ENCODE assay signal across 8 cellular contexts in the genomic region with DNA sequence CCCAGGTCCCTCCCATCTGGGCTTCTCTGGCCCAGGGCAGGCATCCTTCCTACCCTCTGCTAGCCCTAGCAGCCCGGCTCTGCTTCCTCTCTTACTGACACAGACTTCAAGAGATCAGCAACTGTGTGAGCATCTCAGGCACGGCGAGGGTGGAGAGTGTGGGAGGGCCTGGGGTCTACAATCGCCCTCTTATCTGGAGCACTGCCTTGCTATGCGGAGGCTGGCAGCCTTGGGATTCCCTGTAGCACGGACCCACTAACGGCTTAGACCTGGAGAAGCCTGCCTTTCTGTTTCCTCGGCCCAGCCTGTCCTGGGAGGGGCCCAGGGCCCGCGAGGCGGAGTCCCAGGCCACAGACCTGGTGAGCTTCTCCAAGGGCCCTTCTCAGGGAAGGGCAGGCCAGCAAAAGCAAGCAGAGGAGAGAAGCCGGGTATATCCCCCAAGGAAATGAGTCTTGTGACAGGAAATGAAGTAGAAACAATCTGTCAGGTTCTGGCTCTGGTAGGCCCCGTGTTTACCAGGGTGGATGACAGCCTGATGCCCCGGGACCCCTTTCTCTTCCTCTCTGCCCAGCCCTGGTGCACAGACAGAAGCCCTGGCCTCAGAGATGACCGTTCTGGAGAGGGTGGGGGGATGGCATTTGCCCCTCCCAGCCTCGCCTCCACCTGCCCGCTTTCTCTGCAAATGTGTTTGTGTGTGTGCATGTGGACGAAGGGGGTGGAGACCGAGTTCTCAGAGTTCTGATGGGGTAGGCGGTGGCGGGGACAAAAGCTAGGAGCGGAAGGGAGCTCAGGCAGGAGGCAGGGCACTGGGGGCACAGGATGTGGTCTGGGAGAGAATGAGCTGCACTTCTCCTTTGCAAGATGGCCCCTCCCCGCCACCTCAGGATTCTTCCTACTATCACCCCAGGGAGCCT. TPM values are rescaled to one million over a fixed set of nuclear protein-coding genes. Genes with fewer than 3 reads are reported as not detected.
DNase-seq lines count a peak whose midpoint lies in the region; ATAC-seq and TF ChIP-seq lines count a peak whose summit lies in the region.

No MANE protein-coding gene starts in this region.

- H3K4me3 Mint-ChIP-seq in activated CD8-positive, alpha-beta T cell treated with anti-CD3 and anti-CD28 coated beads for 36 hours, result peak overlapping the region; percentile 98

- H3K27me3 Mint-ChIP-seq in activated CD8-positive, alpha-beta T cell treated with anti-CD3 and anti-CD28 coated beads for 36 hours, result no peaks in the 10 kb centered on the region

- in situ Hi-C loops in HAP-1 (cut with MboI; ENCODE audit: low sequenced_read_pairs), result no loop called here

- peaks cover 5% of the 10 kb centered on the region for H3K36me3 Mint-ChIP-seq in activated CD8-positive, alpha-beta T cell treated with anti-CD3 and anti-CD28 coated beads for 36 hours (ENCODE audit: low read depth)

- peak overlapping the region; percentile 99 for H3K4me3 ChIP-seq in neural cell (ENCODE audit: low read length)
- peak overlapping the region in 3 of 4 donors; percentile 85 to 98 (median 87) for H3K4me3 ChIP-seq in upper lobe of left lung
- H3K4me3 ChIP-seq in HAP-1, result no peak overlapping the region

- H3K36me3 ChIP-seq in neural cell (ENCODE audit: insufficient read depth, low read length), result no peaks in the 10 kb centered on the region
- peaks cover 21 to 42% (median 37%) of the 10 kb centered on the region in 4 donors for H3K36me3 ChIP-seq in upper lobe of left lung
- H3K36me3 ChIP-seq in HAP-1 (replicated peaks), result peaks cover 13% of the 10 kb centered on the region

- H3K27ac Mint-ChIP-seq in activated CD8-positive, alpha-beta T cell treated with anti-CD3 and anti-CD28 coated beads for 36 hours, result peak overlapping the region; percentile 93

- peaks cover 34 to 59% (median 45%) of the 10 kb centered on the region in 4 donors for H3K4me1 ChIP-seq in upper lobe of left lung
- H3K4me1 ChIP-seq in HAP-1, result peaks cover 4% of the 10 kb centered on the region

- H3K79me2 ChIP-seq in neural cell (replicated peaks; ENCODE audit: insufficient read depth, low read length), result peaks cover 17% of the 10 kb centered on the region

- no peaks in the 10 kb centered on the region for H3K9me3 ChIP-seq in neural cell (ENCODE audit: low read length)
- no peaks in the 10 kb centered on the region for H3K9me3 ChIP-seq in upper lobe of left lung
- no peaks in the 10 kb centered on the region for H3K9me3 ChIP-seq in HAP-1

- no peaks in the 10 kb centered on the region for H3F3A ChIP-seq in neural cell (ENCODE audit: insufficient read depth, low read length, poor library complexity, severe bottlenecking)

- H3K9me3 Mint-ChIP-seq in activated CD8-positive, alpha-beta T cell treated with anti-CD3 and anti-CD28 coated beads for 36 hours, result no peaks in the 10 kb centered on the region

- peaks cover 20% of the 10 kb centered on the region for H3K4me1 Mint-ChIP-seq in activated CD8-positive, alpha-beta T cell treated with anti-CD3 and anti-CD28 coated beads for 36 hours (ENCODE audit: low read depth)

- H4K20me1 ChIP-seq in neural cell (ENCODE audit: insufficient read depth), result no peaks in the 10 kb centered on the region

- H3K4me2 ChIP-seq in neural cell (ENCODE audit: low read length), result no peak overlapping the region

- CTCF ChIA-PET in activated CD8-positive, alpha-beta T cell treated with anti-CD3 and anti-CD28 coated beads for 36 hours (lab: Charles Lee), result interaction anchor here (0.5 to 6.4 kb wide), 14 partner anchors 12 to 122 kb away, joined by 3 to 39 read pairs (median 6); a partner anchor contains a TSS

- no peaks in the 10 kb centered on the region for H3K9me2 ChIP-seq in neural cell (ENCODE audit: insufficient read depth, low read length)

- TF ChIP-seq POLR2A in upper lobe of left lung (IDR thresholded peaks at IDR 0.05), result peak in 1 of 4 donors; percentile 50

- no peak for TF ChIP-seq RAD21 in neural cell (conservative IDR thresholded peaks at IDR 0.05)

- TF ChIP-seq EP300 in neural cell (conservative IDR thresholded peaks at IDR 0.05; ENCODE audit: poor library complexity, severe bottlenecking) (no peak), upper lobe of left lung (IDR thresholded peaks at IDR 0.05) (no peak)

- H3K27me3 ChIP-seq in neural cell (ENCODE audit: insufficient read depth, low read depth, low read length) (no peaks in the 10 kb centered on the region), upper lobe of left lung (no peaks in the 10 kb centered on the region), HAP-1 (ENCODE audit: low read depth) (no peaks in the 10 kb centered on the region)

- no peak for TF ChIP-seq CTCF in activated CD8-positive, alpha-beta T cell treated with anti-CD3 and anti-CD28 coated beads for 36 hours (IDR thresholded peaks at IDR 0.05)
- TF ChIP-seq CTCF in neural cell (IDR thresholded peaks at IDR 0.05; ENCODE audit: poor library complexity, severe bottlenecking), result no peak
- TF ChIP-seq CTCF in upper lobe of left lung (IDR thresholded peaks at IDR 0.05), result no peak

- H3K27ac ChIP-seq in epithelial cell of prostate, result peak overlapping the region; percentile 96
- H3K27ac ChIP-seq in neural cell (ENCODE audit: low read length), result no peak overlapping the region
- H3K27ac ChIP-seq in upper lobe of left lung, result peak overlapping the region; percentile 96 to 100 (median 98)

- H3K9ac ChIP-seq in neural cell (ENCODE audit: low read length), result no peak overlapping the region

- intact Hi-C loops in activated CD8-positive, alpha-beta T cell treated with anti-CD3 and anti-CD28 coated beads for 36 hours (cut with micrococcal nuclease), result no loop called here

- no peak overlapping the region for H2AFZ ChIP-seq in neural cell (ENCODE audit: low read depth, low read length)

- 8 to 12% methylated on average over 15 to 23 of the region's 23 CpGs for WGBS in upper lobe of left lung, 2 donors

- peak; percentile 23 for ATAC-seq in activated CD8-positive, alpha-beta T cell treated with anti-CD3 and anti-CD28 coated beads for 36 hours
- ATAC-seq in upper lobe of left lung (ENCODE audit: low FRiP score in 2 of 2), result no peak
- no peak for ATAC-seq in HG03460 (IDR thresholded peaks at IDR 0.05; ENCODE audit: unreplicated experiment)

- POLR2A ChIA-PET in activated CD8-positive, alpha-beta T cell treated with anti-CD3 and anti-CD28 coated beads for 36 hours (lab: Charles Lee), result interaction anchor here (0.9 to 4.9 kb wide), 13 partner anchors 11 to 363 kb away, joined by 3 to 22 read pairs (median 6); a partner anchor contains a TSS

- peak; percentile 81 for DNase-seq in Ammon's horn (ENCODE audit: low spot score)
- peak; percentile 98 for DNase-seq in Kasumi-1 (lab: John Stamatoyannopoulos, UW)
- DNase-seq in activated CD8-positive, alpha-beta T cell treated with anti-CD3 and anti-CD28 coated beads for 36 hours, result peak; percentile 92
- no peak for DNase-seq in epithelial cell of prostate (ENCODE audit: low read depth, low spot score)
- DNase-seq in upper lobe of left lung, result peak; percentile 86 to 88
- DNase-seq in HAP-1 (ENCODE audit: low spot score in 2 of 2), result no peak

TF ChIP-seq in neural cell, 6 proteins besides CTCF, POLR2A, EP300 and RAD21 (continues in another document):
- no peak for TF ChIP-seq POLR2AphosphoS5 (IDR thresholded peaks at IDR 0.05)
- TF ChIP-seq SMC3 (conservative IDR thresholded peaks at IDR 0.05; ENCODE audit: poor library complexity), result no peak
- TF ChIP-seq TAF1 (IDR thresholded peaks at IDR 0.05; ENCODE audit: low read depth), result no peak
- TF ChIP-seq MXI1 (conservative IDR thresholded peaks at IDR 0.05; ENCODE audit: poor library complexity, severe bottlenecking), result no peak
- no peak for TF ChIP-seq EZH2 (IDR thresholded peaks at IDR 0.05; ENCODE audit: borderline replicate concordance, insufficient read depth, low read length, poor library complexity, severe bottlenecking)

RNA-seq across cellular contexts. Expression of a gene that starts 2.5 kb away (rescaled TPM):
- total RNA-seq in activated CD8-positive, alpha-beta T cell treated with anti-CD3 and anti-CD28 coated beads for 36 hours, result 10 to 100 TPM; 77.7 to 78.7 TPM
- polyA plus RNA-seq in neural cell, result 17.2 and 25.1 TPM in 2 replicates
- polyA minus RNA-seq in neural cell, result 20.1 and 24.3 TPM in 2 replicates
- 100 to 1,000 TPM in 5 of 6 donors, 10 to 100 TPM in 1; 88.5 to 493 (median 121) TPM for total RNA-seq in upper lobe of left lung

RNA-seq across cellular contexts. Expression of a gene that starts 2.7 kb away (rescaled TPM):
- 1 to 10 TPM; 1.4 to 1.5 TPM for total RNA-seq in activated CD8-positive, alpha-beta T cell treated with anti-CD3 and anti-CD28 coated beads for 36 hours
- 0.52 and 1.5 TPM in 2 replicates for polyA plus RNA-seq in neural cell
- 0.69 and 0.73 TPM in 2 replicates for polyA minus RNA-seq in neural cell
- total RNA-seq in upper lobe of left lung, result 1 to 10 TPM in 1 of 6 donors, under 1 TPM in 2, not detected in 3; 0.63 to 4.2 (median 0.77) TPM

RNA-seq across cellular contexts. Expression of a gene that starts 9.7 kb away (rescaled TPM):
- total RNA-seq in activated CD8-positive, alpha-beta T cell treated with anti-CD3 and anti-CD28 coated beads for 36 hours, result 10 to 100 TPM in 1 of 2 experiments, 1 to 10 TPM in 1; 9.9 to 12.8 TPM
- 0.46 and 0.52 TPM in 2 replicates for polyA plus RNA-seq in neural cell
- not detected in 2 replicates for polyA minus RNA-seq in neural cell
- 10 to 100 TPM in 3 of 6 donors, 1 to 10 TPM in 3; 1.2 to 18.9 (median 12.7) TPM for total RNA-seq in upper lobe of left lung

RNA-seq across cellular contexts. Expression of a gene that starts 18.8 kb away (rescaled TPM):
- total RNA-seq in activated CD8-positive, alpha-beta T cell treated with anti-CD3 and anti-CD28 coated beads for 36 hours, result 1 to 10 TPM; 3.9 to 4.6 TPM
- 0.48 and 2.0 TPM in 2 replicates for polyA plus RNA-seq in neural cell
- 1.2 TPM in 1 of 2 replicates, not detected in the other for polyA minus RNA-seq in neural cell
- 100 to 1,000 TPM in 2 of 6 donors, 10 to 100 TPM in 4; 15.2 to 115 (median 47.3) TPM for total RNA-seq in upper lobe of left lung

RNA-seq across cellular contexts. Expression of a gene that starts 29.0 kb away (rescaled TPM):
- total RNA-seq in activated CD8-positive, alpha-beta T cell treated with anti-CD3 and anti-CD28 coated beads for 36 hours, result 10 to 100 TPM in 1 of 2 experiments, 1 to 10 TPM in 1; 9.6 to 10.5 TPM
- 26.5 and 27.9 TPM in 2 replicates for polyA plus RNA-seq in neural cell
- 14.4 and 19.1 TPM in 2 replicates for polyA minus RNA-seq in neural cell
- total RNA-seq in upper lobe of left lung, result 10 to 100 TPM in 5 of 6 donors, 1 to 10 TPM in 1; 9.9 to 25.8 (median 16.0) TPM

Comparison
In these comparisons a context has a peak if more than half of its experiments do, and no peak if none do; other contexts are left out.
1. DNase-seq: peak in Ammon's horn (single experiment), Kasumi-1 (2 of 2), activated CD8-positive, alpha-beta T cell treated with anti-CD3 and anti-CD28 coated beads for 36 hours (single experiment) and upper lobe of left lung (2 of 2); none in epithelial cell of prostate (single experiment) and HAP-1 (0 of 2).